32 cellular contexts compared by ENCODE assay signal in genomic region chr9:104900871-104901270, GRCh38. TPM values are rescaled to one million over a fixed set of nuclear protein-coding genes. Genes with fewer than 3 reads are reported as not detected.
DNase-seq lines count a peak whose midpoint lies in the region; ATAC-seq, FAIRE-seq and TF ChIP-seq lines count a peak whose summit lies in the region.
"Had no signal": no experiment of that assay in that cellular context is flagged by ENCODE, and none has a peak within 500 bp of the region (broad histone marks: within the 10 kb centered on the region; RNA-seq: fewer than 3 reads in every experiment).

No MANE protein-coding gene starts in this region.

- no peaks in the 10 kb centered on the region for H3K9me3 Mint-ChIP-seq in astrocyte (ENCODE audit: unreplicated experiment)
- H3K9me3 Mint-ChIP-seq: activated CD4-positive, alpha-beta memory T cell treated with anti-CD3 and anti-CD28 coated beads, Interleukin-2, amount 10 ng/mL, durations not matched to agents 7 days and 5 days; activated naive CD4-positive, alpha-beta T cell treated with anti-CD3 and anti-CD28 coated beads for 36 hours; brain had no signal

- no peaks in the 10 kb centered on the region for H3K9me3 ChIP-seq in mammary epithelial cell (replicated peaks; ENCODE audit: insufficient read depth, low read length)
- H3K9me3 ChIP-seq in breast epithelium = no peaks in the 10 kb centered on the region
- no peaks in the 10 kb centered on the region for H3K9me3 ChIP-seq in astrocyte (ENCODE audit: insufficient read depth, low read depth, low read length)
- H3K9me3 ChIP-seq: Caco-2, esophagus muscularis mucosa, pancreas, suprapubic skin, upper lobe of left lung had no signal

- H4K20me1 ChIP-seq in mammary epithelial cell (ENCODE audit: insufficient read depth, low read length) (no peaks in the 10 kb centered on the region), astrocyte (ENCODE audit: insufficient read depth, low read length) (peaks cover 65% of the 10 kb centered on the region)

- H2AFZ ChIP-seq in mammary epithelial cell (ENCODE audit: low read depth, low read length) (peak overlapping the region; percentile 40), astrocyte (ENCODE audit: low read depth, low read length) (no peak overlapping the region)

- TF ChIP-seq CTCF in mammary epithelial cell (conservative IDR thresholded peaks at IDR 0.05 in 1 of 2, IDR thresholded peaks at IDR 0.05 in 1 of 2; ENCODE audit: extremely low read depth in 1 of 2, insufficient read depth in 1 of 2, low read depth in 1 of 2, low read length in 2 of 2) = no peak
- TF ChIP-seq CTCF in breast epithelium (IDR thresholded peaks at IDR 0.05) = no peak
- TF ChIP-seq CTCF in astrocyte (IDR thresholded peaks at IDR 0.05; ENCODE audit: insufficient read depth, low read depth, low read length) = no peak
- no peak for TF ChIP-seq CTCF in foreskin keratinocyte (conservative IDR thresholded peaks at IDR 0.05)

- H3K4me3 Mint-ChIP-seq in astrocyte (ENCODE audit: unreplicated experiment) = no peak overlapping the region
- H3K4me3 Mint-ChIP-seq: activated CD4-positive, alpha-beta memory T cell treated with anti-CD3 and anti-CD28 coated beads, Interleukin-2, amount 10 ng/mL, durations not matched to agents 7 days and 5 days; activated naive CD4-positive, alpha-beta T cell treated with anti-CD3 and anti-CD28 coated beads for 36 hours; brain had no signal

- no peaks in the 10 kb centered on the region for H3K27me3 Mint-ChIP-seq in astrocyte (ENCODE audit: low read depth, unreplicated experiment)

- H3K4me1 Mint-ChIP-seq in astrocyte (ENCODE audit: low read depth, unreplicated experiment) = peaks cover 56% of the 10 kb centered on the region
- H3K4me1 Mint-ChIP-seq: activated CD4-positive, alpha-beta memory T cell treated with anti-CD3 and anti-CD28 coated beads, Interleukin-2, amount 10 ng/mL, durations not matched to agents 7 days and 5 days had no signal

- H3K36me3 Mint-ChIP-seq in astrocyte (ENCODE audit: low read depth, unreplicated experiment) = peaks cover 20% of the 10 kb centered on the region

- H3K27ac ChIP-seq in mammary epithelial cell (ENCODE audit: insufficient read depth, low read depth, low read length) (peak overlapping the region; percentile 47), breast epithelium (no peak overlapping the region), astrocyte (ENCODE audit: low read depth, low read length) (no peak overlapping the region), foreskin keratinocyte (no peak overlapping the region)
- H3K27ac ChIP-seq: 22Rv1, C4-2B, pancreas, suprapubic skin, upper lobe of left lung had no signal

- H3K4me2 ChIP-seq in mammary epithelial cell (ENCODE audit: insufficient read depth, low read depth, low read length) = peak overlapping the region; percentile 47
- no peak overlapping the region for H3K4me2 ChIP-seq in astrocyte (ENCODE audit: low read length)

- TF ChIP-seq POLR2A in breast epithelium (IDR thresholded peaks at IDR 0.05) = no peak

- peak; percentile 9 for ATAC-seq in foreskin keratinocyte
- ATAC-seq: HCT116, pancreas had no signal

- H3K9ac ChIP-seq in mammary epithelial cell (ENCODE audit: insufficient read depth, low read length) = no peak overlapping the region
- no peak overlapping the region for H3K9ac ChIP-seq in astrocyte (ENCODE audit: low read length)

- CTCF ChIA-PET in mammary epithelial cell (lab: Charles Lee; ENCODE audit: low non-redundant PET) = no interaction called here

- dilution Hi-C loops in mammary epithelial cell (cut with HindIII; ENCODE audit: low sequenced_read_pairs) = loop anchor here (5.0 kb wide), 1 partner anchor 84 kb away; no protein-coding TSS in a partner anchor

- 25% methylated on average over 2 of the region's 2 CpGs for WGBS in mammary epithelial cell (ENCODE audit: low coverage, missing lambda C conversion rate)

- no peaks in the 10 kb centered on the region for H3K36me3 ChIP-seq in mammary epithelial cell (ENCODE audit: insufficient read depth, low read length)
- H3K36me3 ChIP-seq in breast epithelium = no peaks in the 10 kb centered on the region
- no peaks in the 10 kb centered on the region for H3K36me3 ChIP-seq in astrocyte (ENCODE audit: insufficient read depth, low read length)
- H3K36me3 ChIP-seq: pancreas had no signal

- H3K4me3 ChIP-seq in mammary epithelial cell (replicated peaks in 1 of 3; ENCODE audit: insufficient read depth in 1 of 3, low read depth in 2 of 3, low read length in 3 of 3) (no peak overlapping the region), breast epithelium (no peak overlapping the region), astrocyte (ENCODE audit: insufficient read depth, low read depth, low read length) (no peak overlapping the region)
- H3K4me3 ChIP-seq: esophagus muscularis mucosa, lung, pancreas, skin epidermis, suprapubic skin, upper lobe of left lung had no signal

- BruUV-seq in mammary epithelial cell (replicated peaks; lab: Mats Ljungman, UMichigan) = no TSS peak

- no peak for FAIRE-seq in astrocyte (lab: Jason Lieb, UNC)
- FAIRE-seq: colon, frontal cortex, pancreas, TTC549 had no signal

- peak; percentile 48 for DNase-seq in mammary epithelial cell
- DNase-seq in breast epithelium (ENCODE audit: low spot score in 2 of 2) = no peak
- DNase-seq in astrocyte (ENCODE audit: low read depth) = no peak
- peak; percentile 46 to 71 for DNase-seq in foreskin keratinocyte
- no peak for DNase-seq in activated CD4-positive, alpha-beta T cell treated with anti-CD3 and anti-CD28 coated beads for 4 hours
- DNase-seq in H4 (ENCODE audit: low spot score) = no peak
- no peak for DNase-seq in NCI-H524 (lab: John Stamatoyannopoulos, UW)
- no peak for DNase-seq in OCI-M2 (lab: John Stamatoyannopoulos, UW; ENCODE audit: unreplicated experiment)
- DNase-seq: activated CD4-positive, alpha-beta memory T cell treated with anti-CD3 and anti-CD28 coated beads, Interleukin-2, amount 10 ng/mL, durations not matched to agents 7 days and 5 days; activated CD8-positive, alpha-beta memory T cell treated with anti-CD3 and anti-CD28 coated beads, Interleukin-2, amount 50 U/mL, for 4 hours; activated naive CD4-positive, alpha-beta T cell treated with anti-CD3 and anti-CD28 coated beads for 36 hours; Caco-2; DMS53; effector memory CD4-positive, alpha-beta T cell; NCI-H146; NCI-H345; pancreas; retina; stimulated activated naive CD4-positive, alpha-beta T cell; T-helper 1 cell; upper lobe of left lung had no signal

- peak overlapping the region; percentile 8 for H3K27ac Mint-ChIP-seq in astrocyte (ENCODE audit: unreplicated experiment)
- H3K27ac Mint-ChIP-seq: activated CD4-positive, alpha-beta memory T cell treated with anti-CD3 and anti-CD28 coated beads, Interleukin-2, amount 10 ng/mL, durations not matched to agents 7 days and 5 days; activated naive CD4-positive, alpha-beta T cell treated with anti-CD3 and anti-CD28 coated beads for 36 hours had no signal

- peaks cover 29% of the 10 kb centered on the region for H3K79me2 ChIP-seq in mammary epithelial cell (ENCODE audit: insufficient read depth, low read length)
- peaks cover 26% of the 10 kb centered on the region for H3K79me2 ChIP-seq in astrocyte (ENCODE audit: insufficient read depth, low read length)

- intact Hi-C loops in mammary epithelial cell (cut with micrococcal nuclease) (no loop called here), breast epithelium (cut with DNase I; ENCODE audit: low total_unique reads) (no loop called here)

- H3K4me1 ChIP-seq in mammary epithelial cell (ENCODE audit: insufficient read depth, low read length) (peaks cover 49% of the 10 kb centered on the region), breast epithelium (peaks cover 0 to 2% of the 10 kb centered on the region in 2 donors), astrocyte (ENCODE audit: insufficient read depth, low read length) (peaks cover 19% of the 10 kb centered on the region), foreskin keratinocyte (peaks cover 45% of the 10 kb centered on the region)
- H3K4me1 ChIP-seq: pancreas had no signal

- no peaks in the 10 kb centered on the region for H3K27me3 ChIP-seq in mammary epithelial cell (ENCODE audit: insufficient read depth, low read length)
- no peaks in the 10 kb centered on the region for H3K27me3 ChIP-seq in breast epithelium
- no peaks in the 10 kb centered on the region for H3K27me3 ChIP-seq in astrocyte (ENCODE audit: insufficient read depth, low read length)
- H3K27me3 ChIP-seq in foreskin keratinocyte = no peaks in the 10 kb centered on the region
- H3K27me3 ChIP-seq: esophagus muscularis mucosa, pancreas, suprapubic skin, upper lobe of left lung had no signal

- in situ Hi-C loops in mammary epithelial cell (cut with MboI; ENCODE audit: low sequenced_read_pairs in 2 of 2) = no loop called here

RNA-seq across cellular contexts. Expression of gene ABCA1, which starts 27.1 kb away (rescaled TPM):
- total RNA-seq in mammary epithelial cell (10 to 100 TPM; 22.5 to 48.2 TPM), breast epithelium (100 to 1,000 TPM in 1 of 3 donors, 10 to 100 TPM in 2; 57.0 to 100 (median 67.8) TPM), astrocyte (109 and 125 TPM in 2 replicates), foreskin keratinocyte (24.3 and 24.5 TPM in 2 replicates)
- polyA plus RNA-seq in mammary epithelial cell (5.7 TPM), foreskin keratinocyte (2.2 and 2.6 TPM in 2 replicates)
- polyA minus RNA-seq in mammary epithelial cell = 31.9 TPM
- total RNA-seq in H4 (2014; rRNA removed; shearing (Covaris generic)) = 10.9 and 11.6 TPM in 2 replicates

Comparison
In these comparisons a context has a peak if more than half of its experiments do, and no peak if none do; other contexts are left out.
1. DNase-seq: peak in mammary epithelial cell (single experiment) and foreskin keratinocyte (2 of 2); none in breast epithelium (0 of 2), astrocyte (single experiment), activated CD4-positive, alpha-beta T cell treated with anti-CD3 and anti-CD28 coated beads for 4 hours (0 of 2), H4 (single experiment), NCI-H524 (0 of 2) and OCI-M2 (single experiment).